Comparison of ENCODE assay signal across 7 cellular contexts in genomic region chr13:79974935-79975650, GRCh38.
A peak's percentile ranks its signal among the peaks of the same experiment; 100 is the strongest.
DNase-seq lines count a peak whose midpoint lies in the region; FAIRE-seq and TF ChIP-seq lines count a peak whose summit lies in the region.
"Not testable (repeated sequence)": the region's sequence is repeated elsewhere in the genome, so short reads cannot be mapped to it uniquely, and the experiment has no call there.

No MANE protein-coding gene starts in this region.

- DNase-seq in EH (ENCODE audit: low read depth) = peak; percentile 20
- DNase-seq in M059J (ENCODE audit: low read depth) = peak; percentile 28
- peak; percentile 35 for DNase-seq in NCI-H510A treated with DMSO at 0.1 percent for 48 hours (lab: John Stamatoyannopoulos, UW)
- peak; percentile 58 to 61 for DNase-seq in SHP77 (lab: John Stamatoyannopoulos, UW)
- DNase-seq in colonic mucosa = peak; percentile 78
- DNase-seq in kidney = peak; percentile 29
- peak; percentile 6 for DNase-seq in prostate gland (ENCODE audit: low spot score)

- not testable (repeated sequence) for H3K4me3 ChIP-seq in colonic mucosa; kidney (ENCODE audit: low read length in 2 of 2); prostate gland

- not testable (repeated sequence) for TF ChIP-seq POLR2A in prostate gland (IDR thresholded peaks at IDR 0.05)

- FAIRE-seq in kidney (lab: Jason Lieb, UNC) = not testable (repeated sequence)

- not testable (repeated sequence) for H3K27me3 ChIP-seq in colonic mucosa; prostate gland (replicated peaks; ENCODE audit: insufficient read depth)

- not testable (repeated sequence) for TF ChIP-seq CTCF in colonic mucosa (IDR thresholded peaks at IDR 0.05); kidney (IDR thresholded peaks at IDR 0.05; ENCODE audit: borderline replicate concordance, extremely low read depth, insufficient read depth); prostate gland (IDR thresholded peaks at IDR 0.05)

- not testable (repeated sequence) for H3K9me3 ChIP-seq in colonic mucosa; kidney (ENCODE audit: control insufficient read depth in 1 of 2, low read length in 2 of 2); prostate gland

- peak overlapping the region; percentile 30 for H3K27ac ChIP-seq in colonic mucosa
- H3K27ac ChIP-seq in kidney (ENCODE audit: low read depth in 2 of 2, low read length in 2 of 2); prostate gland: not testable (repeated sequence)

- not testable (repeated sequence) for H3K36me3 ChIP-seq in colonic mucosa; kidney (ENCODE audit: control insufficient read depth in 1 of 2, insufficient read depth in 2 of 2, low read length in 2 of 2); prostate gland

- 61% methylated on average over 7 of the region's 7 CpGs for WGBS in prostate gland

- intact Hi-C loops in colonic mucosa (cut with DNase I); kidney (cut with DNase I); prostate gland (cut with DNase I): not testable (repeated sequence)

- not testable (repeated sequence) for H3K9ac ChIP-seq in colonic mucosa (ENCODE audit: low read depth in 2 of 2, low read length in 2 of 2); kidney (ENCODE audit: low read length in 2 of 2)

- not testable (repeated sequence) for H3K4me1 ChIP-seq in colonic mucosa; kidney (ENCODE audit: control insufficient read depth in 1 of 2, insufficient read depth in 1 of 2, low read depth in 1 of 2, low read length in 2 of 2); prostate gland (replicated peaks)

Comparison
In these comparisons a context has a peak if more than half of its experiments do, and no peak if none do; other contexts are left out.
1. DNase-seq: peak in every context shown above with its lines; median percentile 78 in colonic mucosa; 60 in SHP77; 35 in NCI-H510A treated with DMSO at 0.1 percent for 48 hours; 29 in kidney; 28 in M059J; 20 in EH; 6 in prostate gland.